11 cellular contexts compared by ENCODE assay signal in genomic region chr19:4972509-4973230, GRCh38. TPM values are rescaled to one million over a fixed set of nuclear protein-coding genes. Genes with fewer than 3 reads are reported as not detected.
DNase-seq lines count a peak whose midpoint lies in the region; ATAC-seq and TF ChIP-seq lines count a peak whose summit lies in the region.
"Had no signal": no experiment of that assay in that cellular context is flagged by ENCODE, and none has a peak within 500 bp of the region (broad histone marks: within the 10 kb centered on the region; RNA-seq: fewer than 3 reads in every experiment).

No MANE protein-coding gene starts in this region.

- peaks cover 7% of the 10 kb centered on the region for H3K36me3 Mint-ChIP-seq in CD4-positive, CD25-positive, alpha-beta regulatory T cell
- H3K36me3 Mint-ChIP-seq in chondrocyte (ENCODE audit: low read depth) (peaks cover 2% of the 10 kb centered on the region), mesothelial cell of epicardium (no peaks in the 10 kb centered on the region)
- peaks cover 16% of the 10 kb centered on the region for H3K36me3 Mint-ChIP-seq in activated CD8-positive, alpha-beta T cell treated with anti-CD3 and anti-CD28 coated beads, Interleukin-2, amount 10 ng/mL, durations not matched to agents 7 days and 5 days (ENCODE audit: low read depth)

- no peak for ATAC-seq in CD4-positive, CD25-positive, alpha-beta regulatory T cell (ENCODE audit: low read depth in 2 of 2)
- ATAC-seq in HG03439 (IDR thresholded peaks at IDR 0.05; ENCODE audit: unreplicated experiment) = no peak
- no peak for ATAC-seq in activated CD8-positive, alpha-beta T cell treated with anti-CD3 and anti-CD28 coated beads, Interleukin-2, amount 10 ng/mL, durations not matched to agents 7 days and 5 days

- peaks cover 18 to 59% (median 27%) of the 10 kb centered on the region in 4 donors for H3K4me1 Mint-ChIP-seq in CD4-positive, CD25-positive, alpha-beta regulatory T cell
- H3K4me1 Mint-ChIP-seq in chondrocyte (ENCODE audit: low read depth) = peaks cover 69% of the 10 kb centered on the region
- H3K4me1 Mint-ChIP-seq in mesothelial cell of epicardium = peaks cover 51% of the 10 kb centered on the region
- peaks cover 33% of the 10 kb centered on the region for H3K4me1 Mint-ChIP-seq in activated CD8-positive, alpha-beta T cell treated with anti-CD3 and anti-CD28 coated beads, Interleukin-2, amount 10 ng/mL, durations not matched to agents 7 days and 5 days (ENCODE audit: low read depth)

- DNase-seq in CD4-positive, CD25-positive, alpha-beta regulatory T cell = no peak
- DNase-seq in LHCN-M2 (ENCODE audit: low read depth) (peak; percentile 62), chondrocyte (ENCODE audit: low spot score) (no peak), mesothelial cell of epicardium (ENCODE audit: low spot score in 2 of 2, unreplicated experiment in 2 of 2) (no peak), NCI-H1694 (lab: John Stamatoyannopoulos, UW) (no peak)
- no peak for DNase-seq in stimulated activated naive CD4-positive, alpha-beta T cell treated with Interleukin-2 at 50 U/mL for 16 hours (lab: John Stamatoyannopoulos, UW)
- no peak for DNase-seq in activated CD8-positive, alpha-beta T cell treated with anti-CD3 and anti-CD28 coated beads, Interleukin-2, amount 10 ng/mL, durations not matched to agents 7 days and 5 days
- DNase-seq: NCI-H510A treated with DMSO at 0.1 percent for 48 hours, T1000, tibial artery had no signal

- H3K9me3 ChIP-seq in CD4-positive, CD25-positive, alpha-beta regulatory T cell (ENCODE audit: control insufficient read depth in 2 of 2, low read length in 2 of 2) = no peaks in the 10 kb centered on the region
- H3K9me3 ChIP-seq: tibial artery had no signal

- no peaks in the 10 kb centered on the region for H3K9me3 Mint-ChIP-seq in CD4-positive, CD25-positive, alpha-beta regulatory T cell
- H3K9me3 Mint-ChIP-seq in chondrocyte (ENCODE audit: low read depth) (no peaks in the 10 kb centered on the region), mesothelial cell of epicardium (no peaks in the 10 kb centered on the region)
- no peaks in the 10 kb centered on the region for H3K9me3 Mint-ChIP-seq in activated CD8-positive, alpha-beta T cell treated with anti-CD3 and anti-CD28 coated beads, Interleukin-2, amount 10 ng/mL, durations not matched to agents 7 days and 5 days (ENCODE audit: insufficient read depth)

- H3K4me3 ChIP-seq in CD4-positive, CD25-positive, alpha-beta regulatory T cell (ENCODE audit: low read depth, low read length) = no peak overlapping the region
- H3K4me3 ChIP-seq: tibial artery had no signal

- no peaks in the 10 kb centered on the region for H3K27me3 Mint-ChIP-seq in CD4-positive, CD25-positive, alpha-beta regulatory T cell
- no peaks in the 10 kb centered on the region for H3K27me3 Mint-ChIP-seq in chondrocyte (ENCODE audit: low read depth)
- H3K27me3 Mint-ChIP-seq in mesothelial cell of epicardium (ENCODE audit: low read depth) = no peaks in the 10 kb centered on the region
- H3K27me3 Mint-ChIP-seq in activated CD8-positive, alpha-beta T cell treated with anti-CD3 and anti-CD28 coated beads, Interleukin-2, amount 10 ng/mL, durations not matched to agents 7 days and 5 days (ENCODE audit: low read depth) = no peaks in the 10 kb centered on the region

- POLR2A ChIA-PET in activated CD8-positive, alpha-beta T cell treated with anti-CD3 and anti-CD28 coated beads, Interleukin-2, amount 10 ng/mL, durations not matched to agents 7 days and 5 days (lab: Charles Lee) = no interaction called here

- no peak overlapping the region for H3K27ac Mint-ChIP-seq in CD4-positive, CD25-positive, alpha-beta regulatory T cell
- H3K27ac Mint-ChIP-seq in chondrocyte (ENCODE audit: unreplicated experiment) = peak overlapping the region; percentile 65
- peak overlapping the region; percentile 16 for H3K27ac Mint-ChIP-seq in mesothelial cell of epicardium
- no peak overlapping the region for H3K27ac Mint-ChIP-seq in activated CD8-positive, alpha-beta T cell treated with anti-CD3 and anti-CD28 coated beads, Interleukin-2, amount 10 ng/mL, durations not matched to agents 7 days and 5 days

- H3K27ac ChIP-seq in CD4-positive, CD25-positive, alpha-beta regulatory T cell (ENCODE audit: insufficient read depth, low read length, poor library complexity, severe bottlenecking) = no peak overlapping the region
- H3K27ac ChIP-seq: tibial artery had no signal

- peaks cover 29% of the 10 kb centered on the region for H3K4me1 ChIP-seq in CD4-positive, CD25-positive, alpha-beta regulatory T cell (ENCODE audit: control insufficient read depth, insufficient read depth, low read length, poor library complexity, severe bottlenecking)

- no peaks in the 10 kb centered on the region for H3K27me3 ChIP-seq in CD4-positive, CD25-positive, alpha-beta regulatory T cell (ENCODE audit: control insufficient read depth, insufficient read depth, low read length)
- H3K27me3 ChIP-seq: tibial artery had no signal

- peaks cover 8% of the 10 kb centered on the region for H3K36me3 ChIP-seq in CD4-positive, CD25-positive, alpha-beta regulatory T cell (ENCODE audit: control insufficient read depth, insufficient read depth, low read length)
- H3K36me3 ChIP-seq: tibial artery had no signal

- H3K4me3 Mint-ChIP-seq in CD4-positive, CD25-positive, alpha-beta regulatory T cell = peak overlapping the region in 3 of 4 donors; percentile 32 to 54 (median 50)
- H3K4me3 Mint-ChIP-seq in chondrocyte (ENCODE audit: unreplicated experiment) (no peak overlapping the region), mesothelial cell of epicardium (peak overlapping the region; percentile 31)
- H3K4me3 Mint-ChIP-seq in activated CD8-positive, alpha-beta T cell treated with anti-CD3 and anti-CD28 coated beads, Interleukin-2, amount 10 ng/mL, durations not matched to agents 7 days and 5 days = no peak overlapping the region

- TF ChIP-seq CTCF in chondrocyte (IDR thresholded peaks at IDR 0.05) = no peak
- no peak for TF ChIP-seq CTCF in mesothelial cell of epicardium (IDR thresholded peaks at IDR 0.05; ENCODE audit: unreplicated experiment)

- CTCF ChIA-PET in activated CD8-positive, alpha-beta T cell treated with anti-CD3 and anti-CD28 coated beads, Interleukin-2, amount 10 ng/mL, durations not matched to agents 7 days and 5 days (lab: Charles Lee) = interaction anchor here (0.6 to 2.8 kb wide), 3 partner anchors 61 to 181 kb away, joined by 3 to 9 read pairs (median 3); partner anchors contain the start of gene FEM1A

RNA-seq across cellular contexts. Expression of gene KDM4B, which starts 3.8 kb away (rescaled TPM):
- 70.0 TPM for total RNA-seq in CD4-positive, CD25-positive, alpha-beta regulatory T cell
- polyA plus RNA-seq in CD4-positive, CD25-positive, alpha-beta regulatory T cell = 1 to 10 TPM; 6.3 to 8.8 (median 7.9) TPM
- 15.0 and 15.8 TPM in 2 replicates for total RNA-seq in LHCN-M2 (2014; rRNA removed)
- 17.9 TPM for polyA plus RNA-seq in LHCN-M2 (2012)
- 50.7 to 53.2 TPM (median 52.2 TPM) in 3 replicates for total RNA-seq in chondrocyte
- total RNA-seq in mesothelial cell of epicardium = 71.6 to 80.5 TPM (median 74.0 TPM) in 3 replicates
- 10 to 100 TPM; 44.9 to 47.0 TPM for total RNA-seq in activated CD8-positive, alpha-beta T cell treated with anti-CD3 and anti-CD28 coated beads, Interleukin-2, amount 10 ng/mL, durations not matched to agents 7 days and 5 days

Comparison
In these comparisons a context has a peak if more than half of its experiments do, and no peak if none do; other contexts are left out.
1. H3K27ac Mint-ChIP-seq: peak in chondrocyte (single experiment) and mesothelial cell of epicardium (single experiment); none in CD4-positive, CD25-positive, alpha-beta regulatory T cell (0 of 3) and activated CD8-positive, alpha-beta T cell treated with anti-CD3 and anti-CD28 coated beads, Interleukin-2, amount 10 ng/mL, durations not matched to agents 7 days and 5 days (single experiment).
2. H3K4me3 Mint-ChIP-seq: peak in CD4-positive, CD25-positive, alpha-beta regulatory T cell (3 of 4) and mesothelial cell of epicardium (single experiment); none in chondrocyte (single experiment) and activated CD8-positive, alpha-beta T cell treated with anti-CD3 and anti-CD28 coated beads, Interleukin-2, amount 10 ng/mL, durations not matched to agents 7 days and 5 days (single experiment).